In the genomic region with DNA sequence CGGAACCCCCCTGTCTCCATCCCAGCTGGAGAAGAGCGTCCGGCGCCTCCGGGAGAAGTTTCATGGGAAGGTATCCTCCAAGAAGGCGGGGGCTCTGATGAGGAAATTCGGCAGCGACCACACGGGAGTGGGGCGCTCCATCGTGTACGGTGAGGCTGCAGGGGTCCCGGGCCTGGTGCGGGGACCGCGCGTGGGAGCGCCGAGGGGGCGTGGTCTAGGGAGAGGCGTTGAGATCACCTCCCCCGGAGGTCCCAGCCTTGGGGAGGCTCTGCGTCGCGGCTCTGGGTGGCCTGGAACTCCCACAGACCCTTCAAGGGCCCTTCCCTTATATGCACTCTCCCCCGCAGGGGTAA, we compare ENCODE assay signal across 8 cellular contexts.
DNase-seq lines count a peak whose midpoint lies in the region; ATAC-seq and TF ChIP-seq lines count a peak whose summit lies in the region.

No MANE protein-coding gene starts in this region.

- no peaks in the 10 kb centered on the region for H3K27me3 Mint-ChIP-seq in stimulated activated naive B cell treated with anti-CD40 and anti-IgM and Interleukin-4, amounts not matched to agents 10 μg/mL and 1 μg/mL and 100 μg/mL, for 72 hours

- H3K9me3 ChIP-seq in MM.1S (replicated peaks; ENCODE audit: insufficient read depth, low read length), result no peaks in the 10 kb centered on the region

- H3K4me2 ChIP-seq in MM.1S (ENCODE audit: low read depth, low read length), result peak overlapping the region; percentile 90

- H3K36me3 Mint-ChIP-seq in stimulated activated naive B cell treated with anti-CD40 and anti-IgM and Interleukin-4, amounts not matched to agents 10 μg/mL and 1 μg/mL and 100 μg/mL, for 72 hours, result peaks cover 30 to 34% of the 10 kb centered on the region in 2 donors

- no peak for TF ChIP-seq CTCF in MM.1S (IDR thresholded peaks at IDR 0.05; ENCODE audit: low read length)

- no peaks in the 10 kb centered on the region for H4K20me1 ChIP-seq in MM.1S (ENCODE audit: insufficient read depth, low read length)

- H3K4me1 Mint-ChIP-seq in stimulated activated naive B cell treated with anti-CD40 and anti-IgM and Interleukin-4, amounts not matched to agents 10 μg/mL and 1 μg/mL and 100 μg/mL, for 72 hours, result peaks cover 14 to 25% of the 10 kb centered on the region in 2 donors

- H3K27ac Mint-ChIP-seq in stimulated activated naive B cell treated with anti-CD40 and anti-IgM and Interleukin-4, amounts not matched to agents 10 μg/mL and 1 μg/mL and 100 μg/mL, for 72 hours, result peak overlapping the region; percentile 92

- peaks cover 0 to 1% of the 10 kb centered on the region in 2 donors for H3K9me3 Mint-ChIP-seq in stimulated activated naive B cell treated with anti-CD40 and anti-IgM and Interleukin-4, amounts not matched to agents 10 μg/mL and 1 μg/mL and 100 μg/mL, for 72 hours

- H3K27ac ChIP-seq in MM.1S (ENCODE audit: low read length), result no peak overlapping the region
- H3K27ac ChIP-seq in angular gyrus (ENCODE audit: low read depth, low read length), result peak overlapping the region; percentile 88

- no peaks in the 10 kb centered on the region for H3K36me3 ChIP-seq in MM.1S (replicated peaks; ENCODE audit: insufficient read depth, low read length)

- peak overlapping the region; percentile 90 to 92 for H3K4me3 Mint-ChIP-seq in stimulated activated naive B cell treated with anti-CD40 and anti-IgM and Interleukin-4, amounts not matched to agents 10 μg/mL and 1 μg/mL and 100 μg/mL, for 72 hours

- H3K9me2 ChIP-seq in MM.1S (replicated peaks; ENCODE audit: insufficient read depth, low read length), result no peaks in the 10 kb centered on the region

- peak; percentile 28 to 35 for ATAC-seq in stimulated activated naive B cell treated with anti-CD40 and anti-IgM and Interleukin-4, amounts not matched to agents 10 μg/mL and 1 μg/mL and 100 μg/mL, for 72 hours (replicated peaks)
- no peak for ATAC-seq in HG03432 (IDR thresholded peaks at IDR 0.05; ENCODE audit: unreplicated experiment)
- ATAC-seq in HG02763 (IDR thresholded peaks at IDR 0.05; ENCODE audit: unreplicated experiment), result no peak

- H3K27me3 ChIP-seq in MM.1S (replicated peaks; ENCODE audit: insufficient read depth, low read length), result peaks cover 4% of the 10 kb centered on the region; the same call in 1 of the 2 replicates

- peak overlapping the region; percentile 97 for H3K4me3 ChIP-seq in MM.1S (ENCODE audit: low read length)

- H3K4me1 ChIP-seq in MM.1S (ENCODE audit: low read length), result 0 out of 2 replicates have a peak, but pooled peaks cover 4% of the 10 kb centered on the region

- peak overlapping the region; percentile 98 for H2AFZ ChIP-seq in MM.1S (ENCODE audit: low read length)

- DNase-seq in MM.1S (no peak), left kidney (ENCODE audit: low read depth, low spot score) (peak; percentile 58), NCI-H1930 (lab: John Stamatoyannopoulos, UW) (no peak), AML-193 (lab: John Stamatoyannopoulos, UW) (no peak)
- no peak for DNase-seq in stimulated activated naive B cell treated with anti-CD40 and anti-IgM and Interleukin-4, amounts not matched to agents 10 μg/mL and 1 μg/mL and 100 μg/mL, for 72 hours

- peaks cover 5% of the 10 kb centered on the region; the same call in 1 of the 2 replicates for H3F3A ChIP-seq in MM.1S (ENCODE audit: insufficient read depth, low read length)

- H3K9ac ChIP-seq in MM.1S (ENCODE audit: low read length), result peak overlapping the region; percentile 82; the same call in 1 of the 2 replicates

- H3K79me2 ChIP-seq in MM.1S (ENCODE audit: low read length), result peaks cover 12% of the 10 kb centered on the region; the same call in 1 of the 2 replicates

Comparison
In these comparisons a context has a peak if more than half of its experiments do, and no peak if none do; other contexts are left out.
1. ATAC-seq: peak in stimulated activated naive B cell treated with anti-CD40 and anti-IgM and Interleukin-4, amounts not matched to agents 10 μg/mL and 1 μg/mL and 100 μg/mL, for 72 hours (2 of 2); none in HG03432 (single experiment) and HG02763 (single experiment).